In genomic region chr15:67512140-67512539, GRCh38 we compare ENCODE assay signal across 14 cellular contexts.
"Had no signal": no experiment of that assay in that cellular context is flagged by ENCODE, and none has a peak within 500 bp of the region (broad histone marks: within the 10 kb centered on the region; RNA-seq: fewer than 3 reads in every experiment).

No MANE protein-coding gene starts in this region.

- H2AFZ ChIP-seq: hepatocyte, neural progenitor cell had no signal

- H3K4me3 ChIP-seq: hepatocyte, neural progenitor cell, ovary, suprapubic skin had no signal

- H3K36me3 ChIP-seq: neural progenitor cell, ovary had no signal

- H3K9ac ChIP-seq: neural progenitor cell had no signal

- DNase-seq: activated CD4-positive, alpha-beta T cell treated with anti-CD3 and anti-CD28 coated beads, Interleukin-2, amount 50 U/mL, for 4 hours; activated CD4-positive, CD25-positive, alpha-beta regulatory T cell treated with anti-CD3 and anti-CD28 coated beads, Interleukin-2, amount 50 U/mL, for 72 hours; activated effector memory CD4-positive, alpha-beta T cell treated with Interleukin-2 at 50 U/mL for 16 hours; activated T-cell treated with anti-CD3 and anti-CD28 coated beads, Interleukin-2, amount 50 U/mL, for 24 hours; anterior cingulate cortex; cerebellar nuclear complex; effector memory CD8-positive, alpha-beta T cell; ovary; stimulated activated CD4-positive, alpha-beta T cell treated with anti-CD3 and anti-CD28 coated beads, Interleukin-12 subunit alpha, Interleukin-12 subunit beta, amount 100 ng/mL, for 4 hours; stimulated activated naive CD4-positive, alpha-beta T cell treated with Interleukin-2 at 50 U/mL for 16 hours had no signal

- H3K4me2 ChIP-seq: hepatocyte, neural progenitor cell had no signal

- H3K9me3 ChIP-seq: ovary, suprapubic skin had no signal

- H3K27ac ChIP-seq: epithelial cell of prostate, hepatocyte, neural progenitor cell, ovary, suprapubic skin had no signal

- H3K79me2 ChIP-seq: hepatocyte had no signal

- ATAC-seq: effector memory CD8-positive, alpha-beta T cell had no signal

- H3K4me1 ChIP-seq: neural progenitor cell had no signal

- H3K27me3 ChIP-seq: hepatocyte, neural progenitor cell, ovary, suprapubic skin had no signal
